In the genomic region with DNA sequence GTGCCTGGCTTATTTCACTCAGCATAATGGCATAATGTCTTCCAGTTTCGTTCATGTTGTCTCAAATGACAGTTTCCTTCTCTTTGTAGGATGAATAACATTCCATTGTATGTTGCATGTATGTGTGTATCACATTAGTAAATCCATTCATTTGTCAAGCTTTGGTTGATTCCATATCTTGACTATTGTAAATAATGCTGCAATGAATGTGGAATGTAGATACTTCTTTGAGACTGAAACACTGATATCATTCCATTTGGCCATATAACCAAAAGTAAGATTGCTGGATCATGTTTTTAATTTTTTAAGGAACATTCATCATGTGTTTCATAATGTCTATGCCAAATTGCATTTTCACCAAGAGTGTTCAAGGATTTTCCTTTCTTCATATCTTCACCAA, we compare ENCODE assay signal across 24 cellular contexts.
"Had no signal": no experiment of that assay in that cellular context is flagged by ENCODE, and none has a peak within 500 bp of the region (broad histone marks: within the 10 kb centered on the region; RNA-seq: fewer than 3 reads in every experiment).

No MANE protein-coding gene starts in this region.

- H3K4me1 ChIP-seq: colonic mucosa, esophagus squamous epithelium, gastrocnemius medialis, left lung, neural progenitor cell, parathyroid adenoma, right lobe of liver, tibial nerve, upper lobe of left lung had no signal

- DNase-seq: colonic mucosa; dermis blood vessel endothelial cell; effector memory CD4-positive, alpha-beta T cell; erythroblast; esophagus squamous epithelium; foreskin fibroblast; gastrocnemius medialis; head of caudate nucleus; kidney; left lung; mesenchymal stem cell; mucosa of descending colon; naive B cell; right lobe of liver; small intestine; stimulated activated CD4-positive, alpha-beta T cell treated with anti-CD3 and anti-CD28 coated beads, Interleukin-15, amount 100 ng/mL, for 24 hours; stimulated activated CD4-positive, alpha-beta T cell treated with anti-CD3 and anti-CD28 coated beads, Interleukin-2, amount 100 ng/mL, for 48 hours; stimulated activated naive B cell treated with anti-CD40 and anti-IgM and Interleukin-4, amounts not matched to agents 10 μg/mL and 1 μg/mL and 100 μg/mL, for 72 hours; upper lobe of left lung had no signal

- H3K9ac ChIP-seq: neural progenitor cell, parathyroid adenoma had no signal

- ATAC-seq: gastrocnemius medialis; left lung; mucosa of descending colon; natural killer cell treated with Interleukin-12 subunit alpha and Interleukin-12 subunit beta and Interleukin-15 and Interleukin-18, amount 100 ng/mL, for 72 hours; right lobe of liver; stimulated activated naive B cell treated with anti-CD40 and anti-IgM and Interleukin-4, amounts not matched to agents 10 μg/mL and 1 μg/mL and 100 μg/mL, for 72 hours had no signal

- H3K79me2 ChIP-seq: parathyroid adenoma had no signal

- H3K36me3 ChIP-seq: colonic mucosa, esophagus squamous epithelium, gastrocnemius medialis, left lung, neural progenitor cell, right lobe of liver, thoracic aorta, tibial nerve, upper lobe of left lung had no signal

- H3K4me2 ChIP-seq: neural progenitor cell had no signal

- H3K9me3 ChIP-seq: colonic mucosa, esophagus squamous epithelium, gastrocnemius medialis, left lung, mucosa of descending colon, right lobe of liver, thoracic aorta, tibial nerve, upper lobe of left lung had no signal

- H2AFZ ChIP-seq: neural progenitor cell, parathyroid adenoma had no signal

- H3K27me3 ChIP-seq: colonic mucosa, esophagus squamous epithelium, gastrocnemius medialis, left lung, neural progenitor cell, right lobe of liver, upper lobe of left lung had no signal

- H3K27ac ChIP-seq: colonic mucosa, esophagus squamous epithelium, gastrocnemius medialis, left lung, neural progenitor cell, parathyroid adenoma, right lobe of liver, thoracic aorta, tibial nerve, upper lobe of left lung had no signal

- H3K4me3 ChIP-seq: colonic mucosa, esophagus squamous epithelium, gastrocnemius medialis, left lung, mucosa of descending colon, neural progenitor cell, right lobe of liver, thoracic aorta, tibial nerve, upper lobe of left lung had no signal
